In genomic region chr1:93080424-93080823, GRCh38 we compare ENCODE assay signal across 8 cellular contexts. TPM values are rescaled to one million over a fixed set of nuclear protein-coding genes. Genes with fewer than 3 reads are reported as not detected.
DNase-seq lines count a peak whose midpoint lies in the region; ATAC-seq, FAIRE-seq and TF ChIP-seq lines count a peak whose summit lies in the region.

No MANE protein-coding gene starts in this region.

- no peak for FAIRE-seq in pancreas (lab: Jason Lieb, UNC)

- intact Hi-C loops in pancreas (cut with DNase I): no loop called here

- peak; percentile 52 for DNase-seq in NCI-H146 treated with DMSO at 0.1 percent for 48 hours (lab: John Stamatoyannopoulos, UW; ENCODE audit: unreplicated experiment)
- DNase-seq in foreskin melanocyte: peak; percentile 38
- DNase-seq in pancreas: no peak
- DNase-seq in retina: no peak

- WGBS in pancreas, 2 donors: 0% methylated on average over 1 of the region's 1 CpG

- peaks cover 3 to 15% (median 15%) of the 10 kb centered on the region in 3 donors for H3K4me1 ChIP-seq in pancreas

- ATAC-seq in GM18508 (IDR thresholded peaks at IDR 0.05; ENCODE audit: insufficient read depth, unreplicated experiment) (peak; percentile 63), HG02970 (IDR thresholded peaks at IDR 0.05; ENCODE audit: low FRiP score, unreplicated experiment) (peak; percentile 54), pancreas (peak; percentile 38 to 69 (median 57))

- no peaks in the 10 kb centered on the region for H3K9me3 ChIP-seq in pancreas

- peak overlapping the region in 3 of 4 donors; percentile 58 to 81 (median 66) for H3K4me3 ChIP-seq in pancreas

- H3K27ac ChIP-seq in C4-2B (no peak overlapping the region), VCaP (peak overlapping the region; percentile 92), pancreas (peak overlapping the region in 3 of 4 donors; percentile 8 to 89 (median 82))

- peak; percentile 78 for TF ChIP-seq CTCF in C4-2B (conservative IDR thresholded peaks at IDR 0.05)
- peak; percentile 68 for TF ChIP-seq CTCF in VCaP (conservative IDR thresholded peaks at IDR 0.05)
- peak in 2 of 4 donors; percentile 18 to 28 for TF ChIP-seq CTCF in pancreas (IDR thresholded peaks at IDR 0.05)

- H3K27me3 ChIP-seq in pancreas: no peaks in the 10 kb centered on the region

- H3K36me3 ChIP-seq in pancreas: no peaks in the 10 kb centered on the region

RNA-seq across cellular contexts. Expression of gene MTF2, which starts 1.3 kb away (rescaled TPM):
- total RNA-seq in pancreas: 10 to 100 TPM in 2 of 6 donors, 1 to 10 TPM in 4; 6.5 to 16.2 (median 8.7) TPM
- polyA plus RNA-seq in pancreas: 10 to 100 TPM in 1 of 2 donors, 1 to 10 TPM in 1; 6.5 to 10.1 TPM

Comparison
In these comparisons a context has a peak if more than half of its experiments do, and no peak if none do; other contexts are left out.
1. DNase-seq: peak in NCI-H146 treated with DMSO at 0.1 percent for 48 hours (single experiment) and foreskin melanocyte (single experiment); none in pancreas (0 of 6) and retina (single experiment).
2. Peak in every context shown above with its lines, with median percentiles within 50 percentile points of each other: ATAC-seq.